ENCODE assay signal across 16 cellular contexts in genomic region chr13:79987761-79988160, GRCh38.
DNase-seq lines count a peak whose midpoint lies in the region; ATAC-seq and TF ChIP-seq lines count a peak whose summit lies in the region.
"Had no signal": no experiment of that assay in that cellular context is flagged by ENCODE, and none has a peak within 500 bp of the region (broad histone marks: within the 10 kb centered on the region; RNA-seq: fewer than 3 reads in every experiment).

No MANE protein-coding gene starts in this region.

- TF ChIP-seq EP300 in transverse colon (IDR thresholded peaks at IDR 0.05; ENCODE audit: low read depth), result no peak

- dilution Hi-C loops in mammary epithelial cell (cut with HindIII; ENCODE audit: low sequenced_read_pairs), result loop anchor here (25.0 kb wide), 1 partner anchor 400 kb away; no protein-coding TSS in a partner anchor

- ATAC-seq in PC-3 (no peak), HG02840 (IDR thresholded peaks at IDR 0.05; ENCODE audit: low FRiP score, unreplicated experiment) (no peak)

- no peak overlapping the region for H3K4me3 ChIP-seq in PC-3 (ENCODE audit: low read length)
- peak overlapping the region in 1 of 3 experiments; percentile 15 for H3K4me3 ChIP-seq in mammary epithelial cell (replicated peaks in 1 of 3; ENCODE audit: insufficient read depth in 1 of 3, low read depth in 2 of 3, low read length in 3 of 3)
- H3K4me3 ChIP-seq in hepatocyte, result no peak overlapping the region
- no peak overlapping the region for H3K4me3 ChIP-seq in transverse colon
- H3K4me3 ChIP-seq: BLaER1, Peyer's patch had no signal

- CTCF ChIA-PET in PC-3 (lab: Charles Lee), result no interaction called here
- CTCF ChIA-PET in mammary epithelial cell (lab: Charles Lee; ENCODE audit: low non-redundant PET), result interaction anchor here (0.6 kb wide), 1 partner anchor 137 kb away, joined by 3 read pairs; no protein-coding TSS in a partner anchor

- in situ Hi-C loops in mammary epithelial cell (cut with MboI; ENCODE audit: low sequenced_read_pairs in 2 of 2), result no loop called here
- in situ Hi-C loops in transverse colon (cut with MboI; ENCODE audit: low pct_ligation_motif_present in 1 of 4, low pct_unique_long_range_greater_than_20kb in 1 of 4, low sequenced_read_pairs in 3 of 4), result no loop called here

- DNase-seq in PC-3, result peak; percentile 10
- DNase-seq in mammary epithelial cell, result peak; percentile 89
- no peak for DNase-seq in hepatocyte (ENCODE audit: low spot score)
- no peak for DNase-seq in transverse colon
- DNase-seq in NCI-H774 (lab: John Stamatoyannopoulos, UW), result no peak
- DNase-seq in RKO (ENCODE audit: low spot score), result no peak
- DNase-seq: CD8-positive, alpha-beta memory T cell; DND-41; Kasumi-1; NCI-H1417; NCI-H2029; NCI-H2171 treated with DMSO at 0.1 percent for 48 hours; NCI-H82; Peyer's patch had no signal

- H4K20me1 ChIP-seq in PC-3 (ENCODE audit: low read length) (no peaks in the 10 kb centered on the region), mammary epithelial cell (ENCODE audit: insufficient read depth, low read length) (no peaks in the 10 kb centered on the region), hepatocyte (ENCODE audit: insufficient read depth, poor library complexity, severe bottlenecking) (no peaks in the 10 kb centered on the region)
- H4K20me1 ChIP-seq: BLaER1 had no signal

- H2AFZ ChIP-seq in PC-3 (ENCODE audit: low read length) (no peak overlapping the region), mammary epithelial cell (ENCODE audit: low read depth, low read length) (peak overlapping the region; percentile 31), hepatocyte (no peak overlapping the region)

- H3K9me3 ChIP-seq in PC-3 (ENCODE audit: low read length) (no peaks in the 10 kb centered on the region), mammary epithelial cell (replicated peaks; ENCODE audit: insufficient read depth, low read length) (no peaks in the 10 kb centered on the region), hepatocyte (ENCODE audit: low read depth) (no peaks in the 10 kb centered on the region), transverse colon (no peaks in the 10 kb centered on the region)
- H3K9me3 ChIP-seq: BLaER1, Peyer's patch had no signal

- H3K4me1 ChIP-seq in PC-3 (ENCODE audit: insufficient read depth, low read length) (peaks cover 43% of the 10 kb centered on the region), mammary epithelial cell (ENCODE audit: insufficient read depth, low read length) (peaks cover 49% of the 10 kb centered on the region), hepatocyte (ENCODE audit: insufficient read depth) (peaks cover 16% of the 10 kb centered on the region), transverse colon (peaks cover 0 to 9% (median 7%) of the 10 kb centered on the region in 4 donors)
- H3K4me1 ChIP-seq: BLaER1, Peyer's patch had no signal

- H3K27ac ChIP-seq in PC-3 (ENCODE audit: low read length) (peak overlapping the region; percentile 100), mammary epithelial cell (ENCODE audit: insufficient read depth, low read depth, low read length) (peak overlapping the region; percentile 99), hepatocyte (peak overlapping the region; percentile 79), transverse colon (peak overlapping the region; percentile 45 to 62 (median 61))
- H3K27ac ChIP-seq: BLaER1 had no signal

- H3K79me2 ChIP-seq in PC-3 (ENCODE audit: low read length), result no peaks in the 10 kb centered on the region
- H3K79me2 ChIP-seq in mammary epithelial cell (ENCODE audit: insufficient read depth, low read length), result no peaks in the 10 kb centered on the region
- no peaks in the 10 kb centered on the region for H3K79me2 ChIP-seq in hepatocyte

- TF ChIP-seq POLR2A in transverse colon (IDR thresholded peaks at IDR 0.05), result no peak

- no peak for TF ChIP-seq CTCF in PC-3 (conservative IDR thresholded peaks at IDR 0.05; ENCODE audit: low read depth, low read length)
- TF ChIP-seq CTCF in mammary epithelial cell (conservative IDR thresholded peaks at IDR 0.05 in 1 of 2, IDR thresholded peaks at IDR 0.05 in 1 of 2; ENCODE audit: extremely low read depth in 1 of 2, insufficient read depth in 1 of 2, low read depth in 1 of 2, low read length in 2 of 2), result no peak
- TF ChIP-seq CTCF in hepatocyte (IDR thresholded peaks at IDR 0.05; ENCODE audit: poor library complexity), result no peak
- no peak for TF ChIP-seq CTCF in transverse colon (IDR thresholded peaks at IDR 0.05)

- H3K4me2 ChIP-seq in PC-3 (ENCODE audit: low read length) (peak overlapping the region; percentile 80), mammary epithelial cell (ENCODE audit: insufficient read depth, low read depth, low read length) (peak overlapping the region; percentile 29), hepatocyte (no peak overlapping the region)
- H3K4me2 ChIP-seq: BLaER1 had no signal

- H3K9ac ChIP-seq in PC-3 (ENCODE audit: low read length) (peak overlapping the region; percentile 90), mammary epithelial cell (ENCODE audit: insufficient read depth, low read length) (peak overlapping the region; percentile 67)
- H3K9ac ChIP-seq: BLaER1 had no signal

- H3K36me3 ChIP-seq in PC-3 (ENCODE audit: low read depth, low read length) (no peaks in the 10 kb centered on the region), mammary epithelial cell (ENCODE audit: insufficient read depth, low read length) (no peaks in the 10 kb centered on the region), hepatocyte (replicated peaks; ENCODE audit: insufficient read depth, low read depth) (no peaks in the 10 kb centered on the region), transverse colon (no peaks in the 10 kb centered on the region)
- H3K36me3 ChIP-seq: BLaER1, Peyer's patch had no signal

- H3K9me2 ChIP-seq in PC-3 (replicated peaks; ENCODE audit: low read length) (no peaks in the 10 kb centered on the region), hepatocyte (replicated peaks; ENCODE audit: insufficient read depth) (no peaks in the 10 kb centered on the region)

- intact Hi-C loops in PC-3 (cut with micrococcal nuclease) (loop anchor here (2.0 kb wide), 1 partner anchor 43 kb away; no protein-coding TSS in a partner anchor), mammary epithelial cell (cut with micrococcal nuclease) (loop anchor here (1.0 to 5.0 kb wide), 5 partner anchors 51 to 355 kb away; no protein-coding TSS in a partner anchor), transverse colon (cut with DNase I; ENCODE audit: low total_unique reads) (no loop called here)

- H3K27me3 ChIP-seq in PC-3 (ENCODE audit: low read length) (no peaks in the 10 kb centered on the region), mammary epithelial cell (ENCODE audit: insufficient read depth, low read length) (no peaks in the 10 kb centered on the region), hepatocyte (no peaks in the 10 kb centered on the region), transverse colon (no peaks in the 10 kb centered on the region)
- H3K27me3 ChIP-seq: BLaER1, Peyer's patch had no signal

- H3F3A ChIP-seq in PC-3 (ENCODE audit: low read length, unreplicated experiment), result peaks cover 16% of the 10 kb centered on the region

- POLR2A ChIA-PET in PC-3 (lab: Charles Lee; ENCODE audit: unreplicated experiment), result interaction anchor here (1.0 to 1.4 kb wide), 2 partner anchors 51 to 353 kb away, joined by 5 to 10 read pairs; partner anchors contain the start of gene SPRY2

- BruUV-seq in PC-3 (replicated peaks; lab: Mats Ljungman, UMichigan), result no TSS peak
- no TSS peak for BruUV-seq in mammary epithelial cell (replicated peaks; lab: Mats Ljungman, UMichigan)

Comparison
In these comparisons a context has a peak if more than half of its experiments do, and no peak if none do; other contexts are left out.
1. DNase-seq: peak in PC-3 (single experiment) and mammary epithelial cell (single experiment); none in hepatocyte (single experiment), transverse colon (single experiment), NCI-H774 (single experiment) and RKO (single experiment).
2. Peak in every context shown above with its lines, with median percentiles within 50 percentile points of each other: H3K27ac ChIP-seq.